31 cellular contexts compared by ENCODE assay signal in the genomic region with DNA sequence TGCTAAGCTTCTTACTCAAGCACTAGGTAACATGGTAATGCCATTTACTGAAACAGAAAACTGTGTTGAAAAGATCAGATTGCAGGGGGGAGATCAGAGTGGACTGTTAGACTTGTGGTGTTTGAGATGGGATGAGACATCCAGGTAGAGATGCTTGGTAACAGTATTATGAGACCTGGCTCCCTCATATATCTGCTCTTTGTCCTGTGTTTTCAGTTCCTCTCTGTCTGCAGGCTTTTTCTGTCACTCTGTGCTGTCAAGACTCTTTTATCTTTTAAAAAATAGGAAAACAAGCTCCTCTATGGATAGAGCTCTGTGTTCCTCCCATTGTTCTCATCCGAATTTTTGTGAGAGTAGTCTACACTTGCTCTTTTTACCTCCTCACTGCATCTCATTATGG.
"Had no signal": no experiment of that assay in that cellular context is flagged by ENCODE, and none has a peak within 500 bp of the region (broad histone marks: within the 10 kb centered on the region; RNA-seq: fewer than 3 reads in every experiment).

No MANE protein-coding gene starts in this region.

- H3K4me1 Mint-ChIP-seq: activated CD4-positive, alpha-beta T cell treated with anti-CD3 and anti-CD28 coated beads for 36 hours; activated CD4-positive, alpha-beta T cell treated with anti-CD3 and anti-CD28 coated beads, Interleukin-2, amount 10 ng/mL, durations not matched to agents 24 days and 14 days; activated CD8-positive, alpha-beta memory T cell treated with anti-CD3 and anti-CD28 coated beads, Interleukin-2, amount 10 ng/mL, durations not matched to agents 7 days and 5 days; activated naive CD8-positive, alpha-beta T cell treated with anti-CD3 and anti-CD28 coated beads for 36 hours; activated naive CD8-positive, alpha-beta T cell treated with anti-CD3 and anti-CD28 coated beads, Interleukin-2, amount 50 U/mL, for 24 hours; endodermal cell had no signal

- H3K27me3 Mint-ChIP-seq: activated CD4-positive, alpha-beta memory T cell treated with anti-CD3 and anti-CD28 coated beads for 36 hours; activated CD4-positive, alpha-beta T cell treated with anti-CD3 and anti-CD28 coated beads for 36 hours; activated CD4-positive, alpha-beta T cell treated with anti-CD3 and anti-CD28 coated beads, Interleukin-2, amount 10 ng/mL, durations not matched to agents 24 days and 14 days; activated CD8-positive, alpha-beta memory T cell treated with anti-CD3 and anti-CD28 coated beads, Interleukin-2, amount 10 ng/mL, durations not matched to agents 7 days and 5 days; activated naive CD4-positive, alpha-beta T cell treated with anti-CD3 and anti-CD28 coated beads, Interleukin-2, amount 50 U/mL, for 24 hours; activated naive CD8-positive, alpha-beta T cell treated with anti-CD3 and anti-CD28 coated beads for 36 hours; activated naive CD8-positive, alpha-beta T cell treated with anti-CD3 and anti-CD28 coated beads, Interleukin-2, amount 50 U/mL, for 24 hours; brain; central memory CD8-positive, alpha-beta T cell; dendritic cell treated with granulocyte-macrophage colony-stimulating factor and Interleukin-4, amounts not matched to agents 40 ng/mL and 50 ng/mL, for 4 days had no signal

- H3K9me3 ChIP-seq: adrenal gland, ascending aorta, breast epithelium, esophagus squamous epithelium had no signal

- DNase-seq: activated CD4-positive, alpha-beta memory T cell treated with anti-CD3 and anti-CD28 coated beads for 36 hours; activated CD4-positive, alpha-beta T cell treated with anti-CD3 and anti-CD28 coated beads for 36 hours; activated CD4-positive, alpha-beta T cell treated with anti-CD3 and anti-CD28 coated beads, Interleukin-2, amount 10 ng/mL, durations not matched to agents 24 days and 14 days; activated CD4-positive, CD25-positive, alpha-beta regulatory T cell; activated CD4-positive, CD25-positive, alpha-beta regulatory T cell treated with anti-CD3 and anti-CD28 coated beads, Interleukin-2, amount 50 U/mL, for 72 hours; activated CD8-positive, alpha-beta memory T cell treated with anti-CD3 and anti-CD28 coated beads, Interleukin-2, amount 10 ng/mL, durations not matched to agents 7 days and 5 days; activated CD8-positive, alpha-beta memory T cell treated with anti-CD3 and anti-CD28 coated beads, Interleukin-2, amount 50 U/mL, for 4 hours; activated CD8-positive, alpha-beta T cell treated with anti-CD3 and anti-CD28 coated beads, Interleukin-2, amount 10 ng/mL, durations not matched to agents 7 days and 5 days; activated effector memory CD4-positive, alpha-beta T cell treated with anti-CD3 and anti-CD28 coated beads, Interleukin-2, amount 50 U/mL, for 16 hours; activated naive CD4-positive, alpha-beta T cell treated with anti-CD3 and anti-CD28 coated beads for 36 hours; activated naive CD8-positive, alpha-beta T cell treated with anti-CD3 and anti-CD28 coated beads for 36 hours; activated naive CD8-positive, alpha-beta T cell treated with anti-CD3 and anti-CD28 coated beads, Interleukin-2, amount 50 U/mL, for 24 hours; activated T-cell treated with anti-CD3 and anti-CD28 coated beads, Interleukin-2, amount 50 U/mL, for 1 hour; activated T-cell treated with anti-CD3 and anti-CD28 coated beads, Interleukin-2, amount 50 U/mL, for 48 hours; adrenal gland; dorsolateral prefrontal cortex; effector memory CD4-positive, alpha-beta T cell; endodermal cell; esophagus squamous epithelium; foreskin melanocyte; head of caudate nucleus; T-helper 2 cell had no signal

- H3K27ac Mint-ChIP-seq: activated CD4-positive, alpha-beta memory T cell treated with anti-CD3 and anti-CD28 coated beads for 36 hours; activated CD4-positive, alpha-beta T cell treated with anti-CD3 and anti-CD28 coated beads for 36 hours; activated CD4-positive, alpha-beta T cell treated with anti-CD3 and anti-CD28 coated beads, Interleukin-2, amount 10 ng/mL, durations not matched to agents 24 days and 14 days; activated CD8-positive, alpha-beta memory T cell treated with anti-CD3 and anti-CD28 coated beads, Interleukin-2, amount 10 ng/mL, durations not matched to agents 7 days and 5 days; activated CD8-positive, alpha-beta T cell treated with anti-CD3 and anti-CD28 coated beads, Interleukin-2, amount 10 ng/mL, durations not matched to agents 7 days and 5 days; activated naive CD4-positive, alpha-beta T cell treated with anti-CD3 and anti-CD28 coated beads for 36 hours; activated naive CD4-positive, alpha-beta T cell treated with anti-CD3 and anti-CD28 coated beads, Interleukin-2, amount 50 U/mL, for 24 hours; activated naive CD8-positive, alpha-beta T cell treated with anti-CD3 and anti-CD28 coated beads for 36 hours; activated naive CD8-positive, alpha-beta T cell treated with anti-CD3 and anti-CD28 coated beads, Interleukin-2, amount 50 U/mL, for 24 hours; activated T-helper 1 cell treated with anti-CD3 and anti-CD28 coated beads, Interleukin-12 subunit alpha, Interleukin-12 subunit beta, Interleukin-2, Interleukin-4 antibody, amounts not matched to agents 30 ng/mL and 10 ng/mL and 1 ng/mL, durations not matched to agents 14 hours and 24 hours and 36 hours; activated T-helper 2 cell treated with anti-CD3 and anti-CD28 coated beads, Interferon-gamma antibody, Interleukin-2, Interleukin-4, amounts not matched to agents 10 μg/mL and 5 μg/mL and 100 μg/mL, durations not matched to agents 14 hours and 24 hours and 36 hours; brain; dendritic cell treated with granulocyte-macrophage colony-stimulating factor and Interleukin-4, amounts not matched to agents 40 ng/mL and 50 ng/mL, for 4 days; endodermal cell had no signal

- H3K4me3 Mint-ChIP-seq: activated CD4-positive, alpha-beta memory T cell treated with anti-CD3 and anti-CD28 coated beads for 36 hours; activated CD4-positive, alpha-beta T cell treated with anti-CD3 and anti-CD28 coated beads for 36 hours; activated CD4-positive, alpha-beta T cell treated with anti-CD3 and anti-CD28 coated beads, Interleukin-2, amount 10 ng/mL, durations not matched to agents 24 days and 14 days; activated CD8-positive, alpha-beta memory T cell treated with anti-CD3 and anti-CD28 coated beads, Interleukin-2, amount 10 ng/mL, durations not matched to agents 7 days and 5 days; activated CD8-positive, alpha-beta T cell treated with anti-CD3 and anti-CD28 coated beads, Interleukin-2, amount 10 ng/mL, durations not matched to agents 7 days and 5 days; activated naive CD4-positive, alpha-beta T cell treated with anti-CD3 and anti-CD28 coated beads for 36 hours; activated naive CD4-positive, alpha-beta T cell treated with anti-CD3 and anti-CD28 coated beads, Interleukin-2, amount 50 U/mL, for 24 hours; activated naive CD8-positive, alpha-beta T cell treated with anti-CD3 and anti-CD28 coated beads for 36 hours; activated naive CD8-positive, alpha-beta T cell treated with anti-CD3 and anti-CD28 coated beads, Interleukin-2, amount 50 U/mL, for 24 hours; activated T-helper 1 cell treated with anti-CD3 and anti-CD28 coated beads, Interleukin-12 subunit alpha, Interleukin-12 subunit beta, Interleukin-2, Interleukin-4 antibody, amounts not matched to agents 30 ng/mL and 10 ng/mL and 1 ng/mL, durations not matched to agents 14 hours and 24 hours and 36 hours; brain; central memory CD8-positive, alpha-beta T cell; dendritic cell treated with granulocyte-macrophage colony-stimulating factor and Interleukin-4, amounts not matched to agents 40 ng/mL and 50 ng/mL, for 4 days; endodermal cell had no signal

- H3K9me3 Mint-ChIP-seq: activated CD4-positive, alpha-beta memory T cell treated with anti-CD3 and anti-CD28 coated beads for 36 hours; activated CD4-positive, alpha-beta T cell treated with anti-CD3 and anti-CD28 coated beads, Interleukin-2, amount 10 ng/mL, durations not matched to agents 24 days and 14 days; activated naive CD4-positive, alpha-beta T cell treated with anti-CD3 and anti-CD28 coated beads for 36 hours; activated naive CD4-positive, alpha-beta T cell treated with anti-CD3 and anti-CD28 coated beads, Interleukin-2, amount 50 U/mL, for 24 hours; activated naive CD8-positive, alpha-beta T cell treated with anti-CD3 and anti-CD28 coated beads for 36 hours; activated naive CD8-positive, alpha-beta T cell treated with anti-CD3 and anti-CD28 coated beads, Interleukin-2, amount 50 U/mL, for 24 hours; activated T-helper 1 cell treated with anti-CD3 and anti-CD28 coated beads, Interleukin-12 subunit alpha, Interleukin-12 subunit beta, Interleukin-2, Interleukin-4 antibody, amounts not matched to agents 30 ng/mL and 10 ng/mL and 1 ng/mL, durations not matched to agents 14 hours and 24 hours and 36 hours; activated T-helper 2 cell treated with anti-CD3 and anti-CD28 coated beads, Interferon-gamma antibody, Interleukin-2, Interleukin-4, amounts not matched to agents 10 μg/mL and 5 μg/mL and 100 μg/mL, durations not matched to agents 14 hours and 24 hours and 36 hours; central memory CD8-positive, alpha-beta T cell; dendritic cell treated with granulocyte-macrophage colony-stimulating factor and Interleukin-4, amounts not matched to agents 40 ng/mL and 50 ng/mL, for 4 days had no signal

- H3K27ac ChIP-seq: breast epithelium, esophagus squamous epithelium had no signal

- H3K4me3 ChIP-seq: adrenal gland, ascending aorta, breast epithelium, coronary artery, dorsolateral prefrontal cortex, esophagus squamous epithelium had no signal

- H3K36me3 ChIP-seq: breast epithelium had no signal

- H3K4me1 ChIP-seq: breast epithelium had no signal

- H3K27me3 ChIP-seq: adrenal gland, ascending aorta, breast epithelium, dorsolateral prefrontal cortex, esophagus squamous epithelium had no signal

- ATAC-seq: activated CD4-positive, alpha-beta T cell treated with anti-CD3 and anti-CD28 coated beads for 36 hours; activated CD8-positive, alpha-beta memory T cell treated with anti-CD3 and anti-CD28 coated beads, Interleukin-2, amount 10 ng/mL, durations not matched to agents 7 days and 5 days; activated CD8-positive, alpha-beta T cell treated with anti-CD3 and anti-CD28 coated beads, Interleukin-2, amount 10 ng/mL, durations not matched to agents 7 days and 5 days; activated naive CD8-positive, alpha-beta T cell treated with anti-CD3 and anti-CD28 coated beads, Interleukin-2, amount 50 U/mL, for 24 hours had no signal
